ENCODE assay signal across 17 cellular contexts in the genomic region with DNA sequence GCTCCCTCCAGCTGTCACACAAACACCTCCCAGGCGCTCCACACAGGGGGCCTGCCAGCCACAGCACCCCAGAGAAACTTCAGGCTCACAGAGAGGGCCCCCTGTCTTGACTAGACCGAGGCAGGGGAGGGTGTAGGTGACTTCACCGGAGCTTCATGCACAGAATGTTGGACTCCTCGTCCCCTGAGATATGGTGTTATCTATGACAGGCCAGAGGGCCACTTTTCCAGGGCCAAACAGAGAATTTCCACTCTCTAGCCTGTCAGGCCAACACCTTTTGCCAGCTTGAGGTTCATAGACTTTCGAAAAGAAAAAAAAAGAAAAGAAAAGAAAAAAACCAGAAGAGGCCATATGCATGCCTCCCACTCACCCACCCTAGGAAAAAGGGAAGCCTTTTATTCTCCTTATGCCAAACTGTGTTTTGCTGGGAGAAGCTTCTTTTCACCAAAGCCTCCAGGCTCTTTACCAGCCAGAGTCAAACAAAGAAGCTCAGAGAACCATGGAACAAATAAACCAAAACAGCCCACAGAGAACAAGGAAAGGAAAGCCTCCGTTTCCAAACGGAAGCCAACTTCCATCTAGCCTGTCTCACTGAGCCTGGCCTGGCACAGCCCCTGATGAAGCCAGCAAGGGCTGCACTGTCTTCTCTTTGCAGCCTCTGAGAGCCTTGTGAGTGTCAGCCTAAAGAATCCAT.
DNase-seq lines count a peak whose midpoint lies in the region; ATAC-seq and TF ChIP-seq lines count a peak whose summit lies in the region.
"Had no signal": no experiment of that assay in that cellular context is flagged by ENCODE, and none has a peak within 500 bp of the region (broad histone marks: within the 10 kb centered on the region; RNA-seq: fewer than 3 reads in every experiment).

No MANE protein-coding gene starts in this region.

- no peaks in the 10 kb centered on the region for H3K9me3 ChIP-seq in HUES48 (ENCODE audit: control insufficient read depth, insufficient read depth, low read length)
- H3K9me3 ChIP-seq: esophagus muscularis mucosa, spleen, thyroid gland had no signal

- peaks cover 46% of the 10 kb centered on the region for H3K4me1 Mint-ChIP-seq in nephron progenitor cell

- no peak overlapping the region for H3K27ac Mint-ChIP-seq in nephron progenitor cell
- H3K27ac Mint-ChIP-seq: CD8-positive, alpha-beta T cell had no signal

- no peaks in the 10 kb centered on the region for H3K9me3 Mint-ChIP-seq in nephron progenitor cell
- H3K9me3 Mint-ChIP-seq: activated CD4-positive, alpha-beta memory T cell treated with anti-CD3 and anti-CD28 coated beads for 36 hours; CD8-positive, alpha-beta T cell; central memory CD8-positive, alpha-beta T cell had no signal

- peak; percentile 94 for DNase-seq in SK-MEL-5 (ENCODE audit: low read depth, low spot score)
- peak; percentile 81 to 85 for DNase-seq in erythroblast (lab: John Stamatoyannopoulos, UW)
- no peak for DNase-seq in sciatic nerve (ENCODE audit: low spot score)
- DNase-seq in nephron progenitor cell = no peak
- DNase-seq in A172 (ENCODE audit: low spot score) = no peak
- no peak for DNase-seq in GM10248 (ENCODE audit: extremely low spot score)
- no peak for DNase-seq in activated T-cell treated with anti-CD3 and anti-CD28 coated beads, Interleukin-2, amount 50 U/mL, for 48 hours
- DNase-seq: activated CD4-positive, alpha-beta memory T cell treated with anti-CD3 and anti-CD28 coated beads for 36 hours; CD8-positive, alpha-beta T cell; NCI-H1436 treated with DMSO at 0.1 percent for 48 hours; NCI-H82; spleen; thyroid gland had no signal

- no peaks in the 10 kb centered on the region for H3K27me3 Mint-ChIP-seq in nephron progenitor cell (ENCODE audit: low read depth, poor library complexity)
- H3K27me3 Mint-ChIP-seq: activated CD4-positive, alpha-beta memory T cell treated with anti-CD3 and anti-CD28 coated beads for 36 hours; central memory CD8-positive, alpha-beta T cell had no signal

- ATAC-seq in sciatic nerve = peak; percentile 61
- ATAC-seq: CD8-positive, alpha-beta T cell; Right ventricle myocardium inferior had no signal

- in situ Hi-C loops in SK-MEL-5 (cut with HindIII; ENCODE audit: low pct_unique_long_range_greater_than_20kb, low sequenced_read_pairs) = no loop called here

- H3K27me3 ChIP-seq in HUES48 (ENCODE audit: control insufficient read depth, insufficient read depth, low read length) = no peaks in the 10 kb centered on the region
- H3K27me3 ChIP-seq: esophagus muscularis mucosa, spleen, thyroid gland had no signal

- H3K36me3 Mint-ChIP-seq in nephron progenitor cell (ENCODE audit: low read depth) = no peaks in the 10 kb centered on the region
- H3K36me3 Mint-ChIP-seq: activated CD4-positive, alpha-beta memory T cell treated with anti-CD3 and anti-CD28 coated beads for 36 hours; CD8-positive, alpha-beta T cell had no signal

- H3K27ac ChIP-seq in HUES48 (ENCODE audit: low read depth, low read length) = peak overlapping the region; percentile 70
- H3K27ac ChIP-seq: esophagus muscularis mucosa, spleen, thyroid gland had no signal

- peaks cover 11% of the 10 kb centered on the region; the same call in 1 of the 2 replicates for H3K4me1 ChIP-seq in HUES48 (ENCODE audit: control insufficient read depth, insufficient read depth, low read length)
- H3K4me1 ChIP-seq: thyroid gland had no signal

- H3K36me3 ChIP-seq in HUES48 (ENCODE audit: control insufficient read depth, insufficient read depth, low read length) = no peaks in the 10 kb centered on the region; the same call in 1 of the 2 replicates
- H3K36me3 ChIP-seq: esophagus muscularis mucosa, spleen, thyroid gland had no signal

- CTCF ChIA-PET in GM10248 (lab: Yijun Ruan, JAX) = no interaction called here

- H3K4me3 ChIP-seq in HUES48 (ENCODE audit: low read depth, low read length) = no peak overlapping the region
- H3K4me3 ChIP-seq: esophagus muscularis mucosa, spleen, thyroid gland had no signal

- intact Hi-C loops in sciatic nerve (cut with DNase I) = no loop called here

- no peak overlapping the region for H3K4me3 Mint-ChIP-seq in nephron progenitor cell
- H3K4me3 Mint-ChIP-seq: activated CD4-positive, alpha-beta memory T cell treated with anti-CD3 and anti-CD28 coated beads for 36 hours; CD8-positive, alpha-beta T cell; central memory CD8-positive, alpha-beta T cell had no signal

- no peak for TF ChIP-seq CTCF in nephron progenitor cell (IDR thresholded peaks at IDR 0.05)
- no peak for TF ChIP-seq CTCF in GM10248 (IDR thresholded peaks at IDR 0.05; ENCODE audit: control extremely low read depth, extremely low read depth, low read depth, missing control alignments)

- no peak overlapping the region for H3K9ac ChIP-seq in HUES48 (ENCODE audit: low read depth, low read length)

- TF ChIP-seq POLR2A in erythroblast (IDR thresholded peaks at IDR 0.05; ENCODE audit: low read length) = no peak

- POLR2A ChIA-PET in GM10248 (lab: Yijun Ruan, JAX) = no interaction called here

Comparison
In these comparisons a context has a peak if more than half of its experiments do, and no peak if none do; other contexts are left out.
1. DNase-seq: peak in SK-MEL-5 (single experiment) and erythroblast (2 of 2); none in sciatic nerve (single experiment), nephron progenitor cell (single experiment), A172 (single experiment), GM10248 (single experiment) and activated T-cell treated with anti-CD3 and anti-CD28 coated beads, Interleukin-2, amount 50 U/mL, for 48 hours (0 of 2).